ENCODE assay signal across 1 cellular context in genomic region chr11:101327908-101328307, GRCh38.
TF ChIP-seq lines count a peak whose summit lies in the region.

No MANE protein-coding gene starts in this region.

TF ChIP-seq in HepG2, 621 proteins besides CTCF, POLR2A, EP300 and RAD21 (continued from another document):
- TF ChIP-seq SALL1 (CRISPR knock-in tag; IDR thresholded peaks at IDR 0.05) (no peak), ZBTB42 (CRISPR knock-in tag; IDR thresholded peaks at IDR 0.05) (no peak), ZNF446 (CRISPR knock-in tag; IDR thresholded peaks at IDR 0.05) (no peak)
TF ChIP-seq in HepG2: peak in this region for 3.
